ENCODE assay signal across 2 cellular contexts in the genomic region with DNA sequence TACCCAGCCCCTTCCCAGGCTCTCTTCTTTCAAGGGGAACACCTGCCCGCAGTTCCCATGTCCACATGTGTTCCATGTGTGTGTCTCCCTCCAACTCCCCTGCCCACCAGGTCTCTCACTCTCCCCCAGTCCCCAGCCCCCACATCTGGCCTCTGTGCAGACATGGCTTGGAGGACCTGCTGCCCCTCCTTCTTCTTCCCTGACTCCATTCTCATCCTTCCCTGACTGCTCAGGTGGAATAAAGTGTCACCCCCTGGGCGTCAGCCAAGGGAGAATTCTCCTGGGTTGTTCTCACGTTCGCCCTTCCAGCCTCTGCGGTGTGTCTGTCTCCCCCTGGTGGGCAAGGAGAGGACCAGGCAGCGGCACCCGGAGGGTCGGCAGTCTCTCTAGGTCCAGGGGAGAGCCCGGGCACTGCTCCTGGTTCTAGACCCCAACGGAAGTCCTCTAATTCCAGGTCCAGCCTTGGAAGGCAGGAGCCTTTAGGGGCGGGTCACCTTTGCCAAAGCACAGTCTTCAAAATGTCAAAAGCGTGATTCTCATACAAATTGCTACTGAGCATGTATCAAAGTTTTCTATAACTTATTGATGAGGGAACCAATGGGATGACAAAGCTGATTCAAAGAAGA.
TF ChIP-seq lines count a peak whose summit lies in the region.

No MANE protein-coding gene starts in this region.

TF ChIP-seq in endothelial cell of umbilical vein, 7 proteins besides CTCF, POLR2A, EP300 and RAD21:
- no peak for TF ChIP-seq MYC (IDR thresholded peaks at IDR 0.05; ENCODE audit: low read depth, low read length)
- TF ChIP-seq GATA2 (IDR thresholded peaks at IDR 0.05; ENCODE audit: insufficient read depth, insufficient read length, low read depth, low read length): no peak
- no peak for TF ChIP-seq JUN (IDR thresholded peaks at IDR 0.05; ENCODE audit: borderline replicate concordance, insufficient read depth, insufficient read length, low read depth)
- no peak for TF ChIP-seq POLR2AphosphoS5 (IDR thresholded peaks at IDR 0.05; ENCODE audit: insufficient read depth, low read depth, low read length)
- TF ChIP-seq, protein P1, sequence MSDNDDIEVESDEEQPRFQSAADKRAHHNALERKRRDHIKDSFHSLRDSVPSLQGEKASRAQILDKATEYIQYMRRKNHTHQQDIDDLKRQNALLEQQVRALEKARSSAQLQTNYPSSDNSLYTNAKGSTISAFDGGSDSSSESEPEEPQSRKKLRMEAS (IDR thresholded peaks at IDR 0.05; ENCODE audit: insufficient read depth, insufficient read length): no peak
- TF ChIP-seq EZH2 (IDR thresholded peaks at IDR 0.05; ENCODE audit: borderline replicate concordance, low read depth, low read length, severe bottlenecking): no peak
- no peak for TF ChIP-seq FOS (IDR thresholded peaks at IDR 0.05; ENCODE audit: borderline replicate concordance, insufficient read depth, low read length)

TF ChIP-seq in neural cell, 6 proteins besides CTCF, POLR2A, EP300 and RAD21:
- TF ChIP-seq POLR2AphosphoS5 (IDR thresholded peaks at IDR 0.05): no peak
- TF ChIP-seq SMC3 (conservative IDR thresholded peaks at IDR 0.05; ENCODE audit: poor library complexity): peak; percentile 28
